In genomic region chr3:133944641-133945441, GRCh38 we compare ENCODE assay signal across 10 cellular contexts. TPM values are rescaled to one million over a fixed set of nuclear protein-coding genes. Genes with fewer than 3 reads are reported as not detected.
A peak's percentile ranks its signal among the peaks of the same experiment; 100 is the strongest.
DNase-seq lines count a peak whose midpoint lies in the region; ATAC-seq lines count a peak whose summit lies in the region.
"Had no signal": no experiment of that assay in that cellular context is flagged by ENCODE, and none has a peak within 500 bp of the region (broad histone marks: within the 10 kb centered on the region; RNA-seq: fewer than 3 reads in every experiment).

No MANE protein-coding gene starts in this region.

- H4K8ac ChIP-seq in trophoblast cell (ENCODE audit: low read depth, low read length): no peak overlapping the region

- peaks cover 68 to 87% of the 10 kb centered on the region in 2 experiments for H3K36me3 ChIP-seq in trophoblast cell (ENCODE audit: control insufficient read depth in 1 of 2, insufficient read depth in 2 of 2, low read length in 2 of 2)

- no peak overlapping the region for H3K9ac ChIP-seq in trophoblast cell (ENCODE audit: low read length)

- H3K79me2 ChIP-seq in trophoblast cell (ENCODE audit: control insufficient read depth, insufficient read depth, low read length, poor library complexity): no peaks in the 10 kb centered on the region

- no peak for ATAC-seq in HG02571 (IDR thresholded peaks at IDR 0.05; ENCODE audit: unreplicated experiment)
- no peak for ATAC-seq in GM21619 (IDR thresholded peaks at IDR 0.05; ENCODE audit: unreplicated experiment)

- peaks cover 1% of the 10 kb centered on the region for H3K9me3 ChIP-seq in trophoblast cell (ENCODE audit: insufficient read depth, low read depth, low read length)

- peak overlapping the region; percentile 38 for H3K18ac ChIP-seq in trophoblast cell (ENCODE audit: low read length)

- H3K79me1 ChIP-seq in trophoblast cell (ENCODE audit: low read length): no peaks in the 10 kb centered on the region

- H4K91ac ChIP-seq in trophoblast cell (ENCODE audit: low read depth, low read length): no peak overlapping the region

- no peak overlapping the region for H3K23ac ChIP-seq in trophoblast cell (ENCODE audit: low read length)

- no peak overlapping the region for H2AK5ac ChIP-seq in trophoblast cell (ENCODE audit: low read length)

- no peak overlapping the region for H2BK12ac ChIP-seq in trophoblast cell (ENCODE audit: low read length)

- H3K4ac ChIP-seq in trophoblast cell (ENCODE audit: low read depth, low read length): no peak overlapping the region

- H3K27me3 ChIP-seq in trophoblast cell (ENCODE audit: insufficient read depth, low read length): no peaks in the 10 kb centered on the region

- H2BK120ac ChIP-seq in trophoblast cell (ENCODE audit: insufficient read depth, low read length, poor library complexity): no peak overlapping the region

- H2BK5ac ChIP-seq in trophoblast cell (ENCODE audit: low read depth, low read length, poor library complexity): no peak overlapping the region

- H3K27ac ChIP-seq in trophoblast cell (ENCODE audit: low read depth, low read length): no peak overlapping the region

- no peak overlapping the region for H2AFZ ChIP-seq in trophoblast cell (ENCODE audit: insufficient read depth, low read length, poor library complexity)

- H3K4me2 ChIP-seq in trophoblast cell (ENCODE audit: low read length): no peak overlapping the region

- no peak overlapping the region for H4K12ac ChIP-seq in trophoblast cell (ENCODE audit: low read depth, low read length)

- H3K14ac ChIP-seq in trophoblast cell (ENCODE audit: low read length): no peak overlapping the region

- peak; percentile 88 for DNase-seq in EH (ENCODE audit: low read depth)
- DNase-seq in RPMI7951 (ENCODE audit: low read depth): peak; percentile 100
- DNase-seq in fibroblast of gingiva (ENCODE audit: low read depth): peak; percentile 85
- peak in 1 of 2 donors; percentile 42 for DNase-seq in trophoblast cell
- no peak for DNase-seq in activated CD4-positive, alpha-beta T cell treated with anti-CD3 and anti-CD28 coated beads, Interleukin-2, amount 50 U/mL, for 48 hours
- no peak for DNase-seq in COLO829 (ENCODE audit: low spot score)
- DNase-seq: activated CD8-positive, alpha-beta memory T cell treated with anti-CD3 and anti-CD28 coated beads, Interleukin-2, amount 50 U/mL, for 48 hours; NK-92 treated with Interleukin-12 subunit alpha and Interleukin-12 subunit beta, amount 100 ng/mL, for 24 hours had no signal

- WGBS in trophoblast cell (ENCODE audit: extremely low coverage, insufficient coverage, insufficient read length): no CpG with 5 or more reads among the region's 13 CpGs

- H3K4me1 ChIP-seq in trophoblast cell (ENCODE audit: control insufficient read depth in 1 of 2, insufficient read depth in 2 of 2, low read length in 2 of 2): peaks cover 8% of the 10 kb centered on the region in 2 experiments

- H3K4me3 ChIP-seq in trophoblast cell (ENCODE audit: low read depth, low read length): no peak overlapping the region

RNA-seq across cellular contexts. Expression of gene RAB6B, which starts 49.2 kb away (rescaled TPM):
- 0.12 and 0.29 TPM in 2 replicates for total RNA-seq in RPMI7951 (2014; rRNA removed; shearing (Covaris generic))
- polyA plus RNA-seq in trophoblast cell (2013): 2.1 and 2.2 TPM in 2 replicates

Comparison
In these comparisons a context has a peak if more than half of its experiments do, and no peak if none do; other contexts are left out.
1. DNase-seq: peak in EH (single experiment), RPMI7951 (single experiment) and fibroblast of gingiva (single experiment); none in activated CD4-positive, alpha-beta T cell treated with anti-CD3 and anti-CD28 coated beads, Interleukin-2, amount 50 U/mL, for 48 hours (0 of 2) and COLO829 (single experiment).